In genomic region chr2:1407950-1408695, GRCh38 we compare ENCODE assay signal across 16 cellular contexts.
"Had no signal": no experiment of that assay in that cellular context is flagged by ENCODE, and none has a peak within 500 bp of the region (broad histone marks: within the 10 kb centered on the region; RNA-seq: fewer than 3 reads in every experiment).

No MANE protein-coding gene starts in this region.

- DNase-seq: activated CD4-positive, alpha-beta T cell treated with anti-CD3 and anti-CD28 coated beads, Interleukin-2, amount 10 ng/mL, durations not matched to agents 7 days and 5 days; activated CD4-positive, CD25-positive, alpha-beta regulatory T cell treated with anti-CD3 and anti-CD28 coated beads, Interleukin-2, amount 50 U/mL, for 72 hours; activated CD8-positive, alpha-beta T cell treated with anti-CD3 and anti-CD28 coated beads, Interleukin-2, amount 10 ng/mL, durations not matched to agents 7 days and 5 days; activated gamma-delta T cell; activated naive CD4-positive, alpha-beta T cell treated with anti-CD3 and anti-CD28 coated beads, Interleukin-2, amount 50 U/mL, for 16 hours; aorta; effector CD8-positive, alpha-beta T cell; foreskin melanocyte; immature natural killer cell; left lung; naive B cell; retina; spleen; stimulated activated CD4-positive, alpha-beta T cell treated with anti-CD3 and anti-CD28 coated beads, Interleukin-4, amount 100 ng/mL, for 4 hours; stimulated activated naive CD8-positive, alpha-beta T cell treated with anti-CD3 and anti-CD28 coated beads, Interleukin-15, Interleukin-2, amounts not matched to agents 100 U/mL and 50 U/mL, for 24 hours; WERI-Rb-1 had no signal
